ENCODE assay signal across 13 cellular contexts in the genomic region with DNA sequence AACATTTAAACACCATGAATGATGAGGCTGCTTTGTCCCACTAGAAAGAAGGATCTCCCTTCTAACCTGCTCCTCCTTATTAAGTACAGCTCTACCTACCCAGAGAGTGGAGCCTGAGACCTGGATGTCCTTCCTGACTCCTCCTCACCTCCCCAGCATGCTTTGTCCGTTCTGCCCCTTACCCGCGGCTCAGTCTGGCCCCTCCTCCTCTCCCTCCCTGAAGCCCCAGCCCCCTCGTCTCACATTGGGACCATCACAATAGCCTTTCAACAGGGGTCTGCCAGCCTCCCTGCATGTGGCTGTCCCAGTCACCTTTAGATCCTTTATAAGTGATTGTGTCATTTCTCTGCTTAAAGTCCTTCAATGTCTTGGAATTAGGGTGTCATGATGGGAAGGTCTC.
DNase-seq lines count a peak whose midpoint lies in the region; ATAC-seq and TF ChIP-seq lines count a peak whose summit lies in the region.
"Had no signal": no experiment of that assay in that cellular context is flagged by ENCODE, and none has a peak within 500 bp of the region (broad histone marks: within the 10 kb centered on the region; RNA-seq: fewer than 3 reads in every experiment).

No MANE protein-coding gene starts in this region.

- H3K4me3 Mint-ChIP-seq in GM23338, result peak overlapping the region; percentile 10; the same call in 1 of the 3 replicates
- H3K4me3 Mint-ChIP-seq in WTC11, result peak overlapping the region; percentile 26
- no peak overlapping the region for H3K4me3 Mint-ChIP-seq in neural crest cell
- H3K4me3 Mint-ChIP-seq in T-helper 17 cell, result no peak overlapping the region
- H3K4me3 Mint-ChIP-seq: CD4-positive, CD25-positive, alpha-beta regulatory T cell had no signal

- H3K4me1 ChIP-seq in GM23338 (ENCODE audit: insufficient read depth), result peaks cover 5% of the 10 kb centered on the region; the same call in 1 of the 2 replicates
- H3K4me1 ChIP-seq in iPS-20b (ENCODE audit: insufficient read depth, low read length), result peaks cover 9% of the 10 kb centered on the region; the same call in 1 of the 2 replicates
- H3K4me1 ChIP-seq: BLaER1 treated with 17β-estradiol and CSF1 and Interleukin-3, amounts not matched to agents 10 nM and 100 nM; HAP-1 had no signal

- H2AFZ ChIP-seq in GM23338, result no peak overlapping the region

- H3F3A ChIP-seq in GM23338 (replicated peaks; ENCODE audit: low read depth), result no peaks in the 10 kb centered on the region

- no peak overlapping the region for H3K4me2 ChIP-seq in GM23338
- H3K4me2 ChIP-seq: BLaER1 treated with 17β-estradiol and CSF1 and Interleukin-3, amounts not matched to agents 10 nM and 100 nM had no signal

- POLR2A ChIA-PET in WTC11 (lab: Charles Lee) (no interaction called here), RWPE1 (lab: Yijun Ruan, JAX; ENCODE audit: low non-redundant PET) (no interaction called here)

- peaks cover 14% of the 10 kb centered on the region; the same call in 2 of the 3 replicates for H3K4me1 Mint-ChIP-seq in GM23338
- H3K4me1 Mint-ChIP-seq in WTC11, result peaks cover 10% of the 10 kb centered on the region
- H3K4me1 Mint-ChIP-seq in neural crest cell, result peaks cover 7% of the 10 kb centered on the region
- H3K4me1 Mint-ChIP-seq in T-helper 17 cell, result peaks cover 6% of the 10 kb centered on the region
- H3K4me1 Mint-ChIP-seq: CD4-positive, CD25-positive, alpha-beta regulatory T cell had no signal

- H3K36me3 ChIP-seq in GM23338 (ENCODE audit: insufficient read depth) (no peaks in the 10 kb centered on the region; the same call in 1 of the 2 replicates), iPS-20b (ENCODE audit: insufficient read depth, low read depth, low read length) (peaks cover 12% of the 10 kb centered on the region; the same call in 1 of the 2 replicates)
- H3K36me3 ChIP-seq: HAP-1 had no signal

- CTCF ChIA-PET in WTC11 (lab: Charles Lee), result no interaction called here
- CTCF ChIA-PET in RWPE1 (lab: Yijun Ruan, JAX), result no interaction called here

- no peaks in the 10 kb centered on the region for H3K9me3 Mint-ChIP-seq in GM23338
- H3K9me3 Mint-ChIP-seq in WTC11, result no peaks in the 10 kb centered on the region
- H3K9me3 Mint-ChIP-seq in neural crest cell, result no peaks in the 10 kb centered on the region
- H3K9me3 Mint-ChIP-seq: CD4-positive, CD25-positive, alpha-beta regulatory T cell had no signal

- H3K27me3 Mint-ChIP-seq in GM23338 (ENCODE audit: insufficient read depth, low read depth, poor library complexity) (no peaks in the 10 kb centered on the region), WTC11 (ENCODE audit: low read depth) (no peaks in the 10 kb centered on the region), neural crest cell (ENCODE audit: low read depth) (no peaks in the 10 kb centered on the region), T-helper 17 cell (no peaks in the 10 kb centered on the region)
- H3K27me3 Mint-ChIP-seq: CD4-positive, CD25-positive, alpha-beta regulatory T cell had no signal

- H3K27ac Mint-ChIP-seq in GM23338, result peak overlapping the region; percentile 69; the same call in 1 of the 2 replicates
- H3K27ac Mint-ChIP-seq in WTC11, result peak overlapping the region; percentile 7; the same call in 1 of the 2 replicates
- H3K27ac Mint-ChIP-seq in neural crest cell (ENCODE audit: unreplicated experiment), result peak overlapping the region; percentile 81
- H3K27ac Mint-ChIP-seq in T-helper 17 cell, result no peak overlapping the region
- H3K27ac Mint-ChIP-seq: CD4-positive, CD25-positive, alpha-beta regulatory T cell had no signal

- H3K9me2 ChIP-seq in GM23338 (ENCODE audit: insufficient read depth), result no peaks in the 10 kb centered on the region

- no peaks in the 10 kb centered on the region for H3K79me2 ChIP-seq in GM23338 (replicated peaks; ENCODE audit: insufficient read depth)

- no peak overlapping the region; the same call in 1 of the 2 replicates for H3K9ac ChIP-seq in iPS-20b (ENCODE audit: low read depth, low read length)
- H3K9ac ChIP-seq: BLaER1 treated with 17β-estradiol and CSF1 and Interleukin-3, amounts not matched to agents 10 nM and 100 nM had no signal

- no peaks in the 10 kb centered on the region for H3K27me3 ChIP-seq in GM23338 (ENCODE audit: insufficient read depth)
- H3K27me3 ChIP-seq in iPS-20b (ENCODE audit: insufficient read depth, low read length), result no peaks in the 10 kb centered on the region
- H3K27me3 ChIP-seq: BLaER1 treated with 17β-estradiol and CSF1 and Interleukin-3, amounts not matched to agents 10 nM and 100 nM had no signal

- TF ChIP-seq CTCF in GM23338 (conservative IDR thresholded peaks at IDR 0.05; ENCODE audit: low read depth in 2 of 2) (no peak), WTC11 (IDR thresholded peaks at IDR 0.05) (no peak), neural crest cell (conservative IDR thresholded peaks at IDR 0.05) (no peak), RWPE1 (conservative IDR thresholded peaks at IDR 0.05; ENCODE audit: low read depth) (no peak)

- H3K36me3 Mint-ChIP-seq in GM23338 (ENCODE audit: low read depth), result peaks cover 3% of the 10 kb centered on the region; the same call in 2 of the 3 replicates
- no peaks in the 10 kb centered on the region for H3K36me3 Mint-ChIP-seq in WTC11
- peaks cover 7% of the 10 kb centered on the region for H3K36me3 Mint-ChIP-seq in neural crest cell (ENCODE audit: low read depth)
- H3K36me3 Mint-ChIP-seq in T-helper 17 cell (ENCODE audit: low read depth), result peaks cover 3% of the 10 kb centered on the region

- H3K4me3 ChIP-seq in GM23338, result no peak overlapping the region
- H3K4me3 ChIP-seq in iPS-20b (ENCODE audit: low read length), result peak overlapping the region; percentile 23; the same call in 1 of the 2 replicates
- H3K4me3 ChIP-seq: BLaER1 treated with 17β-estradiol and CSF1 and Interleukin-3, amounts not matched to agents 10 nM and 100 nM; HAP-1 had no signal

- no peaks in the 10 kb centered on the region for H3K9me3 ChIP-seq in iPS-20b (ENCODE audit: insufficient read depth, low read depth, low read length)
- H3K9me3 ChIP-seq in T-helper 17 cell (ENCODE audit: control insufficient read depth, low read length, poor library complexity, severe bottlenecking), result no peaks in the 10 kb centered on the region
- H3K9me3 ChIP-seq: BLaER1 treated with 17β-estradiol and CSF1 and Interleukin-3, amounts not matched to agents 10 nM and 100 nM; HAP-1 had no signal

- ATAC-seq in GM23338, result peak; percentile 97
- peak; percentile 97 for ATAC-seq in WTC11
- no peak for ATAC-seq in T-helper 17 cell

- H4K20me1 ChIP-seq in GM23338 (replicated peaks; ENCODE audit: insufficient read depth), result no peaks in the 10 kb centered on the region
- H4K20me1 ChIP-seq: BLaER1 treated with 17β-estradiol and CSF1 and Interleukin-3, amounts not matched to agents 10 nM and 100 nM had no signal

- H3K27ac ChIP-seq in GM23338 (ENCODE audit: low read depth), result no peak overlapping the region
- H3K27ac ChIP-seq in iPS-20b (ENCODE audit: low read length), result no peak overlapping the region
- H3K27ac ChIP-seq in RWPE1, result no peak overlapping the region
- H3K27ac ChIP-seq: BLaER1 treated with 17β-estradiol and CSF1 and Interleukin-3, amounts not matched to agents 10 nM and 100 nM had no signal

- peak; percentile 35 for DNase-seq in GM23338 (ENCODE audit: low spot score)
- peak; percentile 31 for DNase-seq in WTC11 (ENCODE audit: low spot score)
- no peak for DNase-seq in neural crest cell (ENCODE audit: low read depth, low spot score)
- no peak for DNase-seq in RWPE1 (ENCODE audit: low spot score)
- no peak for DNase-seq in stimulated activated CD4-positive, alpha-beta T cell treated with anti-CD3 and anti-CD28 coated beads, Interleukin-2, amount 100 ng/mL, for 24 hours
- DNase-seq in T-helper 17 cell, result no peak
- DNase-seq in effector CD4-positive, alpha-beta T cell, result no peak
- DNase-seq: ACHN; CD4-positive, CD25-positive, alpha-beta regulatory T cell; DMS53 had no signal

TF ChIP-seq in GM23338, 12 proteins besides CTCF, POLR2A, EP300 and RAD21 (continues in another document):
- TF ChIP-seq STAT1 (IDR thresholded peaks at IDR 0.05; ENCODE audit: unreplicated experiment) (no peak), CREB1 (CRISPR knock-in tag; IDR thresholded peaks at IDR 0.05; ENCODE audit: low read depth) (no peak)

TF ChIP-seq in WTC11, 78 proteins besides CTCF, POLR2A, EP300 and RAD21 (continues in another document):
- TF ChIP-seq HMGA2 (CRISPR knock-in tag; IDR thresholded peaks at IDR 0.05), result no peak
- TF ChIP-seq NFE2L1 (CRISPR knock-in tag; IDR thresholded peaks at IDR 0.05), result no peak
- TF ChIP-seq MXD4 (CRISPR knock-in tag; IDR thresholded peaks at IDR 0.05; ENCODE audit: borderline replicate concordance), result no peak
- TF ChIP-seq TP53 (CRISPR knock-in tag; IDR thresholded peaks at IDR 0.05), result no peak
- no peak for TF ChIP-seq NFYB (CRISPR knock-in tag; conservative IDR thresholded peaks at IDR 0.05; ENCODE audit: low read depth)
- no peak for TF ChIP-seq ZNF317 (CRISPR knock-in tag; IDR thresholded peaks at IDR 0.05; ENCODE audit: borderline replicate concordance, low read depth)
- TF ChIP-seq, protein P1, sequence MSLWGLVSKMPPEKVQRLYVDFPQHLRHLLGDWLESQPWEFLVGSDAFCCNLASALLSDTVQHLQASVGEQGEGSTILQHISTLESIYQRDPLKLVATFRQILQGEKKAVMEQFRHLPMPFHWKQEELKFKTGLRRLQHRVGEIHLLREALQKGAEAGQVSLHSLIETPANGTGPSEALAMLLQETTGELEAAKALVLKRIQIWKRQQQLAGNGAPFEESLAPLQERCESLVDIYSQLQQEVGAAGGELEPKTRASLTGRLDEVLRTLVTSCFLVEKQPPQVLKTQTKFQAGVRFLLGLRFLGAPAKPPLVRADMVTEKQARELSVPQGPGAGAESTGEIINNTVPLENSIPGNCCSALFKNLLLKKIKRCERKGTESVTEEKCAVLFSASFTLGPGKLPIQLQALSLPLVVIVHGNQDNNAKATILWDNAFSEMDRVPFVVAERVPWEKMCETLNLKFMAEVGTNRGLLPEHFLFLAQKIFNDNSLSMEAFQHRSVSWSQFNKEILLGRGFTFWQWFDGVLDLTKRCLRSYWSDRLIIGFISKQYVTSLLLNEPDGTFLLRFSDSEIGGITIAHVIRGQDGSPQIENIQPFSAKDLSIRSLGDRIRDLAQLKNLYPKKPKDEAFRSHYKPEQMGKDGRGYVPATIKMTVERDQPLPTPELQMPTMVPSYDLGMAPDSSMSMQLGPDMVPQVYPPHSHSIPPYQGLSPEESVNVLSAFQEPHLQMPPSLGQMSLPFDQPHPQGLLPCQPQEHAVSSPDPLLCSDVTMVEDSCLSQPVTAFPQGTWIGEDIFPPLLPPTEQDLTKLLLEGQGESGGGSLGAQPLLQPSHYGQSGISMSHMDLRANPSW (CRISPR knock-in tag; conservative IDR thresholded peaks at IDR 0.05; ENCODE audit: low read depth), result no peak

Comparison
In these comparisons a context has a peak if more than half of its experiments do, and no peak if none do; other contexts are left out.
1. DNase-seq: peak in GM23338 (single experiment) and WTC11 (single experiment); none in neural crest cell (single experiment), RWPE1 (single experiment), stimulated activated CD4-positive, alpha-beta T cell treated with anti-CD3 and anti-CD28 coated beads, Interleukin-2, amount 100 ng/mL, for 24 hours (0 of 2), T-helper 17 cell (0 of 3) and effector CD4-positive, alpha-beta T cell (single experiment).
2. H3K4me3 Mint-ChIP-seq: peak in GM23338 (single experiment) and WTC11 (single experiment); none in neural crest cell (single experiment) and T-helper 17 cell (single experiment).